Comparison of ENCODE assay signal across 35 cellular contexts in the genomic region with DNA sequence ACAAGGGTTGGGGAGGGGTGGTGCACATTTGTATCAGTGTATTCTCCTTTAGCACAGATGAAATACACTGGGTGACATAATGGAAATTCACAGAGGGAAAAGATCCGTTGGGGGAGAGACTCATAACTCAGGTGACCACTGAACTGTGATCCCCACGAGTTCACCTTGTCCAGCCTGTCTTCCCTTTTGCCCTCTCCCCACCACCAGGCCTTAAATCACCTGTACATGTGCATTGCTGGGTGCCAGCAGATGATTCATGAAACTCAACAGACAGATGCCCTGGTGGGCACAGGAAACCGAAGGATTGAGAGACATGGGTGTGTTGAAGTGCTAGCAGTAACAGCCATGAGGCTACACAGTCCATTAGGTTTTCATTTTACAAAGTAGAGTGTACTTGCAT.
"Had no signal": no experiment of that assay in that cellular context is flagged by ENCODE, and none has a peak within 500 bp of the region (broad histone marks: within the 10 kb centered on the region; RNA-seq: fewer than 3 reads in every experiment).

No MANE protein-coding gene starts in this region.

- H3K9ac ChIP-seq: KMS-11 had no signal

- DNase-seq: Karpas-422, Kasumi-1, KG1, MG63, MM.1S, MV-4-11, NCI-H1048, NCI-H1092, NCI-H1092 treated with DMSO at 0.1 percent for 48 hours, NCI-H1105, NCI-H1105 treated with DMSO at 0.1 percent for 48 hours, NCI-H1417, NCI-H1417 treated with DMSO at 0.1 percent for 48 hours, NCI-H1436, NCI-H1436 treated with DMSO at 0.1 percent for 48 hours, NCI-H146, NCI-H1694, NCI-H1694 treated with DMSO at 0.1 percent for 48 hours, NCI-H187, NCI-H187 treated with DMSO at 0.1 percent for 48 hours, NCI-H1930, NCI-H2029, NCI-H2029 treated with DMSO at 0.1 percent for 48 hours, NCI-H2081, NCI-H2081 treated with DMSO at 0.1 percent for 48 hours, NCI-H2107, NCI-H2171, NCI-H2171 treated with DMSO at 0.1 percent for 48 hours, NCI-H2227 treated with DMSO at 0.1 percent for 48 hours, NCI-H226, NCI-H345, NCI-H446, NCI-H446 treated with DMSO at 0.1 percent for 48 hours, NCI-H510A had no signal

- H3K9me3 ChIP-seq: MG63 had no signal

- H3K36me3 ChIP-seq: MG63 had no signal

- H3K4me3 ChIP-seq: MG63 had no signal

- H3K27ac ChIP-seq: KMS-11 had no signal

- H3K4me2 ChIP-seq: KMS-11 had no signal
